ENCODE assay signal across 1 cellular context in genomic region chr20:62935968-62936585, GRCh38.
TF ChIP-seq lines count a peak whose summit lies in the region.

No MANE protein-coding gene starts in this region.

TF ChIP-seq in endothelial cell of umbilical vein, 7 proteins besides CTCF, POLR2A, EP300 and RAD21:
- TF ChIP-seq FOS (IDR thresholded peaks at IDR 0.05; ENCODE audit: borderline replicate concordance, insufficient read depth, low read length), result no peak
- no peak for TF ChIP-seq MYC (IDR thresholded peaks at IDR 0.05; ENCODE audit: low read depth, low read length)
- no peak for TF ChIP-seq JUN (IDR thresholded peaks at IDR 0.05; ENCODE audit: borderline replicate concordance, insufficient read depth, insufficient read length, low read depth)
- TF ChIP-seq EZH2 (IDR thresholded peaks at IDR 0.05; ENCODE audit: borderline replicate concordance, low read depth, low read length, severe bottlenecking), result no peak
- TF ChIP-seq GATA2 (IDR thresholded peaks at IDR 0.05; ENCODE audit: insufficient read depth, insufficient read length, low read depth, low read length), result no peak
- no peak for TF ChIP-seq POLR2AphosphoS5 (IDR thresholded peaks at IDR 0.05; ENCODE audit: insufficient read depth, low read depth, low read length)
